Comparison of ENCODE assay signal across 11 cellular contexts in genomic region chr16:85878875-85879274, GRCh38. TPM values are rescaled to one million over a fixed set of nuclear protein-coding genes. Genes with fewer than 3 reads are reported as not detected.
DNase-seq lines count a peak whose midpoint lies in the region; ATAC-seq, FAIRE-seq and TF ChIP-seq lines count a peak whose summit lies in the region.
"Had no signal": no experiment of that assay in that cellular context is flagged by ENCODE, and none has a peak within 500 bp of the region (broad histone marks: within the 10 kb centered on the region; RNA-seq: fewer than 3 reads in every experiment).

No MANE protein-coding gene starts in this region.

- H2BK15ac ChIP-seq in H1 (ENCODE audit: low read length): no peak overlapping the region

- H3K4me2 ChIP-seq in H1 (ENCODE audit: insufficient read depth in 1 of 2, low read depth in 2 of 2, low read length in 2 of 2): no peak overlapping the region

- H3K4me1 ChIP-seq in H1 (replicated peaks in 1 of 4; ENCODE audit: control insufficient read depth in 3 of 4, insufficient read depth in 4 of 4, low read length in 3 of 4) (no peaks in the 10 kb centered on the region), lower lobe of right lung (no peaks in the 10 kb centered on the region), A673 (ENCODE audit: insufficient read depth, low read length, poor library complexity, severe bottlenecking) (no peaks in the 10 kb centered on the region)

- H3K79me1 ChIP-seq in H1 (ENCODE audit: low read depth, low read length): no peaks in the 10 kb centered on the region

- H2AFZ ChIP-seq in H1 (ENCODE audit: low read length): no peak overlapping the region

- no peak overlapping the region for H3K27ac ChIP-seq in H1 (ENCODE audit: low read depth, low read length)
- no peak overlapping the region for H3K27ac ChIP-seq in lower lobe of right lung
- H3K27ac ChIP-seq in A673 (ENCODE audit: low read depth, low read length, poor library complexity, severe bottlenecking): no peak overlapping the region

- CTCF ChIA-PET in H1 (lab: Charles Lee; ENCODE audit: partially characterized antibody) (interaction anchor here (0.5 to 0.6 kb wide), 2 partner anchors 68 to 1079 kb away, joined by 3 read pairs; no protein-coding TSS in a partner anchor), A673 (lab: Charles Lee) (no interaction called here)

- TF ChIP-seq POLR2A in H1 (IDR thresholded peaks at IDR 0.05; ENCODE audit: control extremely low read depth in 1 of 2, low read depth in 2 of 2, low read length in 2 of 2): no peak

- H3K79me2 ChIP-seq in H1 (ENCODE audit: control insufficient read depth in 1 of 2, insufficient read depth in 2 of 2, low read length in 2 of 2): no peaks in the 10 kb centered on the region

- H2BK12ac ChIP-seq in H1 (ENCODE audit: low read depth, low read length): no peak overlapping the region

- no peak overlapping the region for H3K9ac ChIP-seq in H1 (replicated peaks in 1 of 4; ENCODE audit: extremely low read depth in 1 of 4, low read depth in 3 of 4, low read length in 3 of 4)

- peak in 1 of 2 experiments; percentile 32; a peak in 2 of 4 replicates for TF ChIP-seq RAD21 in H1 (IDR thresholded peaks at IDR 0.05 in 1 of 2, conservative IDR thresholded peaks at IDR 0.05 in 1 of 2; ENCODE audit: low read depth in 2 of 2, low read length in 2 of 2)

- no peak overlapping the region for H3K4ac ChIP-seq in H1 (replicated peaks; ENCODE audit: insufficient read length, low read depth, low read length)

- no peak overlapping the region for H4K8ac ChIP-seq in H1 (ENCODE audit: extremely low read depth, insufficient read depth, low read length)

- intact Hi-C loops in lower lobe of right lung (cut with DNase I) (no loop called here), A673 (cut with micrococcal nuclease; ENCODE audit: unreplicated experiment) (no loop called here)

- no peak overlapping the region for H4K91ac ChIP-seq in H1 (replicated peaks; ENCODE audit: insufficient read length, low read length)

- H2BK120ac ChIP-seq in H1 (replicated peaks; ENCODE audit: low read depth, low read length): no peak overlapping the region

- no peak overlapping the region for H2BK20ac ChIP-seq in H1 (ENCODE audit: low read length)

- peaks cover 0 to 3% (median 0%) of the 10 kb centered on the region in 4 experiments; a peak in 3 of 7 replicates for H3K27me3 ChIP-seq in H1 (replicated peaks in 1 of 4; ENCODE audit: control insufficient read depth in 3 of 4, extremely low read depth in 1 of 4, insufficient read depth in 3 of 4, low read length in 3 of 4)
- H3K27me3 ChIP-seq in lower lobe of right lung (ENCODE audit: low read depth): peaks cover 3% of the 10 kb centered on the region
- H3K27me3 ChIP-seq in A673 (replicated peaks; ENCODE audit: insufficient read depth, low read depth, low read length, poor library complexity): peaks cover 31% of the 10 kb centered on the region

- no peak overlapping the region for H2AK5ac ChIP-seq in H1 (ENCODE audit: low read depth, low read length)

- no peak overlapping the region for H3K23ac ChIP-seq in H1 (ENCODE audit: insufficient read length)

- DNase-seq in AG10803 (ENCODE audit: low read depth): peak; percentile 84
- peak; percentile 18 for DNase-seq in HS-5 (ENCODE audit: low read depth)
- DNase-seq in H1 (ENCODE audit: low read depth in 1 of 2, low spot score in 2 of 2): no peak
- no peak for DNase-seq in lower lobe of right lung
- DNase-seq in A673 (ENCODE audit: low spot score): no peak
- no peak for DNase-seq in SK-N-DZ (ENCODE audit: low spot score)
- DNase-seq in T-helper 9 cell: no peak
- DNase-seq: activated T-cell treated with anti-CD3 and anti-CD28 coated beads, Interleukin-2, amount 50 U/mL, for 72 hours; NCI-H1048; stimulated activated CD4-positive, alpha-beta T cell treated with anti-CD3 and anti-CD28 coated beads, Interleukin-4, amount 100 ng/mL, for 1 hour had no signal

- TF ChIP-seq CTCF in AG10803 (conservative IDR thresholded peaks at IDR 0.05; ENCODE audit: low read length): no peak; the same call in 1 of the 2 replicates
- peak in 2 of 3 experiments; percentile 9 to 12; a peak in 3 of 4 replicates for TF ChIP-seq CTCF in H1 (IDR thresholded peaks at IDR 0.05; ENCODE audit: control extremely low read depth in 1 of 3, insufficient read depth in 1 of 3, low read depth in 1 of 3, low read length in 3 of 3)
- no peak for TF ChIP-seq CTCF in lower lobe of right lung (IDR thresholded peaks at IDR 0.05)
- no peak for TF ChIP-seq CTCF in A673 (conservative IDR thresholded peaks at IDR 0.05; ENCODE audit: low read depth, low read length)

- H3K36me3 ChIP-seq in H1 (ENCODE audit: control insufficient read depth in 2 of 4, insufficient read depth in 4 of 4, low read length in 3 of 4): no peaks in the 10 kb centered on the region
- no peaks in the 10 kb centered on the region for H3K36me3 ChIP-seq in lower lobe of right lung
- no peaks in the 10 kb centered on the region for H3K36me3 ChIP-seq in A673 (ENCODE audit: insufficient read depth, low read length, poor library complexity, severe bottlenecking)

- BruUV-seq in A673 (replicated peaks; lab: Mats Ljungman, UMichigan): no TSS peak

- H2BK5ac ChIP-seq in H1 (ENCODE audit: low read depth, low read length): no peak overlapping the region

- H3K9me3 ChIP-seq in H1 (ENCODE audit: insufficient read depth in 2 of 2, low read depth in 1 of 2, low read length in 1 of 2): no peaks in the 10 kb centered on the region
- no peaks in the 10 kb centered on the region for H3K9me3 ChIP-seq in lower lobe of right lung
- no peaks in the 10 kb centered on the region for H3K9me3 ChIP-seq in A673 (ENCODE audit: low read depth, low read length, poor library complexity, severe bottlenecking)

- H3K4me3 ChIP-seq in AG10803 (ENCODE audit: low read length) (no peak overlapping the region), H1 (ENCODE audit: extremely low read depth in 1 of 4, insufficient read depth in 2 of 4, low read depth in 3 of 4, low read length in 4 of 4) (no peak overlapping the region), lower lobe of right lung (no peak overlapping the region), A673 (ENCODE audit: low read depth, low read length, poor library complexity, severe bottlenecking) (no peak overlapping the region)

- 84% methylated on average over 5 of the region's 5 CpGs; no CpG with 5 or more reads in 1 of the 2 experiments for WGBS in H1 (ENCODE audit: extremely low coverage in 1 of 2, insufficient coverage in 1 of 2, insufficient read length in 1 of 2, insufficient replicate concordance in 2 of 2, low coverage in 1 of 2, low lambda C conversion rate in 2 of 2, missing lambda C conversion rate in 1 of 2), 2 experiments

- no peak for FAIRE-seq in H1 (lab: Jason Lieb, UNC)

- no peak overlapping the region for H4K5ac ChIP-seq in H1 (ENCODE audit: insufficient read length, low read depth, low read length)

- H3K14ac ChIP-seq in H1 (ENCODE audit: insufficient read length): no peak overlapping the region

- POLR2A ChIA-PET in H1 (lab: Charles Lee; ENCODE audit: partially characterized antibody): no interaction called here
- POLR2A ChIA-PET in A673 (lab: Charles Lee; ENCODE audit: low non-redundant PET): no interaction called here

- no peak for TF ChIP-seq EP300 in H1 (IDR thresholded peaks at IDR 0.05; ENCODE audit: borderline replicate concordance in 1 of 2, low read depth in 2 of 2, low read length in 2 of 2)

- no peak overlapping the region for H3K56ac ChIP-seq in H1 (replicated peaks; ENCODE audit: insufficient read length, low read depth, low read length)

- no peaks in the 10 kb centered on the region for H4K20me1 ChIP-seq in H1 (replicated peaks in 1 of 2; ENCODE audit: control insufficient read depth in 1 of 2, insufficient read depth in 2 of 2, low read length in 2 of 2)

- H3K18ac ChIP-seq in H1 (ENCODE audit: extremely low read depth, low read length): no peak overlapping the region

- no peaks in the 10 kb centered on the region for H3K23me2 ChIP-seq in H1 (ENCODE audit: low read depth, low read length)

- ATAC-seq in lower lobe of right lung (peak; percentile 58 to 74), GM21390 (IDR thresholded peaks at IDR 0.05; ENCODE audit: unreplicated experiment) (no peak)
- ATAC-seq: activated T-cell treated with anti-CD3 and anti-CD28 coated beads, Interleukin-2, amount 50 U/mL, for 72 hours had no signal

TF ChIP-seq in H1, 55 proteins besides CTCF, POLR2A, EP300 and RAD21 (continues in another document):
- TF ChIP-seq RBBP5 (IDR thresholded peaks at IDR 0.05; ENCODE audit: borderline replicate concordance, low read depth, low read length) (no peak), CHD1 (IDR thresholded peaks at IDR 0.05; ENCODE audit: low read depth, low read length) (no peak), SP2 (IDR thresholded peaks at IDR 0.05; ENCODE audit: low read length) (no peak), RFX5 (IDR thresholded peaks at IDR 0.05; ENCODE audit: borderline replicate concordance, low read depth, low read length) (no peak), NANOG (IDR thresholded peaks at IDR 0.05; ENCODE audit: insufficient read depth, low read depth, low read length, poor library complexity, severe bottlenecking) (no peak)
- TF ChIP-seq, protein P1, sequence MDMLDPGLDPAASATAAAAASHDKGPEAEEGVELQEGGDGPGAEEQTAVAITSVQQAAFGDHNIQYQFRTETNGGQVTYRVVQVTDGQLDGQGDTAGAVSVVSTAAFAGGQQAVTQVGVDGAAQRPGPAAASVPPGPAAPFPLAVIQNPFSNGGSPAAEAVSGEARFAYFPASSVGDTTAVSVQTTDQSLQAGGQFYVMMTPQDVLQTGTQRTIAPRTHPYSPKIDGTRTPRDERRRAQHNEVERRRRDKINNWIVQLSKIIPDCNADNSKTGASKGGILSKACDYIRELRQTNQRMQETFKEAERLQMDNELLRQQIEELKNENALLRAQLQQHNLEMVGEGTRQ (IDR thresholded peaks at IDR 0.05; ENCODE audit: low read length): no peak

RNA-seq across cellular contexts. Expression of gene IRF8, which starts 20.1 kb away (rescaled TPM):
- 0.96 and 2.0 TPM in 2 replicates for total RNA-seq in H1 (2021; fragmentation: NEBNext Ultra II Directional; extraction: Animal tissue kit (Norgen Biotek cat#: 25700))
- polyA plus RNA-seq in H1 (2011; rRNA removed): 0.35 and 0.72 TPM in 2 replicates
- 0.54 TPM for polyA plus RNA-seq in H1 (2011; cell fraction: cytosol; rRNA removed)
- 0.80 TPM for polyA plus RNA-seq in H1 (2011; cell fraction: nucleus; rRNA removed)
- 0.37 to 0.72 TPM (median 0.53 TPM) in 4 replicates for polyA plus RNA-seq in H1 (2012, experiment 1 of 2)
- 0.12 TPM for polyA plus RNA-seq in H1 (2012, experiment 2 of 2)
- 0.34 TPM for polyA plus RNA-seq in H1 (2013, experiment 1 of 2)
- polyA plus RNA-seq in H1 (2013, experiment 2 of 2): 0.37 TPM
- polyA minus RNA-seq in H1 (2011; rRNA and poly(A)+ RNA removed): 0.88 and 1.3 TPM in 2 replicates
- polyA minus RNA-seq in H1 (2011; cell fraction: cytosol; rRNA and poly(A)+ RNA removed): not detected
- polyA minus RNA-seq in H1 (2011; cell fraction: nucleus; rRNA and poly(A)+ RNA removed): 0.30 TPM
- total RNA-seq in lower lobe of right lung (67.9 TPM), A673 (2021) (0.19 TPM in 1 of 2 replicates, not detected in the other)
- polyA plus RNA-seq in SK-N-DZ (2014; cell fraction: cytosol; rRNA removed): not detected in 2 replicates
- polyA plus RNA-seq in SK-N-DZ (2014; cell fraction: nucleus; rRNA removed): not detected in 2 replicates

Comparison
In these comparisons a context has a peak if more than half of its experiments do, and no peak if none do; other contexts are left out.
1. DNase-seq: peak in AG10803 (single experiment) and HS-5 (single experiment); none in H1 (0 of 2), lower lobe of right lung (single experiment), A673 (single experiment), SK-N-DZ (single experiment) and T-helper 9 cell (single experiment).
2. CTCF ChIP-seq: peak in H1 (2 of 3); none in AG10803 (single experiment), lower lobe of right lung (single experiment) and A673 (single experiment).
3. RNA of gene IRF8, which starts 20.1 kb away (total RNA-seq): 67.9 TPM in lower lobe of right lung (single experiment); 0.96 to 2.0 TPM in H1 and 0.19 TPM in A673; every median in the first group is over 10 times any median in the second.